ENCODE assay signal across 14 cellular contexts in the genomic region with DNA sequence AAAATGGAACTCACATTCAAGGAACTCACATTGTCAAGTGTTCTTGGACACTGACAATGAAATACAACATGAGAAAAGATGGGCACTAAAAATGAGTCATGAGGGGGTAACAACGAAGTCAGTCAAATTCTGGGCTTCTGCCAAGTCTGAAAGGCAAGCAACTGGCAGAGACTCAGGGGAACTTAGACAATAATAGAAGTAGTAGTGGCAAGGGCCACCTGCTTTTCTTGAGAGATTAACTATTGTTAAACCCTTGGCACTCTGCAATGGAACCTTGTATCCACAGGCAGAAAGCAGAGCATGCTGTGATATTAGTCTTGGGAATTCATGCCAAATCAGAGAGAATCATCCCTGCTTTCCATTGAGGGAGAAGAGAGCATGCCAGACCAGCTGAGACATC.
"Had no signal": no experiment of that assay in that cellular context is flagged by ENCODE, and none has a peak within 500 bp of the region (broad histone marks: within the 10 kb centered on the region; RNA-seq: fewer than 3 reads in every experiment).

No MANE protein-coding gene starts in this region.

- DNase-seq: activated CD4-positive, CD25-positive, alpha-beta regulatory T cell treated with anti-CD3 and anti-CD28 coated beads, Interleukin-2, amount 50 U/mL, for 72 hours; activated naive CD4-positive, alpha-beta T cell; cortex of kidney; effector CD8-positive, alpha-beta T cell; foreskin melanocyte; heart right ventricle; naive B cell; ovary; stimulated activated CD4-positive, alpha-beta T cell treated with anti-CD3 and anti-CD28 coated beads, Interleukin-1b, Interleukin-23, amount 100 ng/mL, for 48 hours; stimulated activated naive CD8-positive, alpha-beta T cell treated with anti-CD3 and anti-CD28 coated beads, Interleukin-15, amount 100 ng/mL, for 72 hours; upper lobe of right lung had no signal

- H3K4me3 ChIP-seq: heart right ventricle, ovary, thoracic aorta, upper lobe of right lung had no signal

- H3K27ac Mint-ChIP-seq: activated T-helper 1 cell treated with anti-CD3 and anti-CD28 coated beads, Interleukin-12 subunit alpha, Interleukin-12 subunit beta, Interleukin-2, Interleukin-4 antibody, amounts not matched to agents 30 ng/mL and 10 ng/mL and 1 ng/mL, durations not matched to agents 14 hours and 24 hours and 36 hours; naive B cell; stimulated activated naive CD8-positive, alpha-beta T cell treated with anti-CD3 and anti-CD28 coated beads, Interleukin-15, amount 100 ng/mL, for 72 hours had no signal

- H3K4me3 Mint-ChIP-seq: activated T-helper 1 cell treated with anti-CD3 and anti-CD28 coated beads, Interleukin-12 subunit alpha, Interleukin-12 subunit beta, Interleukin-2, Interleukin-4 antibody, amounts not matched to agents 30 ng/mL and 10 ng/mL and 1 ng/mL, durations not matched to agents 14 hours and 24 hours and 36 hours; naive B cell; stimulated activated naive CD8-positive, alpha-beta T cell treated with anti-CD3 and anti-CD28 coated beads, Interleukin-15, amount 100 ng/mL, for 72 hours had no signal

- H3K27ac ChIP-seq: heart right ventricle, ovary, thoracic aorta, upper lobe of right lung had no signal

- H3K36me3 Mint-ChIP-seq: naive B cell had no signal

- H3K4me1 Mint-ChIP-seq: naive B cell; stimulated activated naive CD8-positive, alpha-beta T cell treated with anti-CD3 and anti-CD28 coated beads, Interleukin-15, amount 100 ng/mL, for 72 hours had no signal

- ATAC-seq: heart right ventricle; sciatic nerve; stimulated activated naive CD8-positive, alpha-beta T cell treated with anti-CD3 and anti-CD28 coated beads, Interleukin-15, amount 100 ng/mL, for 72 hours; upper lobe of right lung had no signal

- H3K36me3 ChIP-seq: heart right ventricle, ovary, thoracic aorta, upper lobe of right lung had no signal

- H3K4me1 ChIP-seq: heart right ventricle, upper lobe of right lung had no signal

- H3K27me3 Mint-ChIP-seq: naive B cell; stimulated activated naive CD8-positive, alpha-beta T cell treated with anti-CD3 and anti-CD28 coated beads, Interleukin-15, amount 100 ng/mL, for 72 hours had no signal

- H3K27me3 ChIP-seq: heart right ventricle, ovary, upper lobe of right lung had no signal

- H3K9me3 ChIP-seq: ovary, thoracic aorta, upper lobe of right lung had no signal
